ENCODE assay signal across 6 cellular contexts in the genomic region with DNA sequence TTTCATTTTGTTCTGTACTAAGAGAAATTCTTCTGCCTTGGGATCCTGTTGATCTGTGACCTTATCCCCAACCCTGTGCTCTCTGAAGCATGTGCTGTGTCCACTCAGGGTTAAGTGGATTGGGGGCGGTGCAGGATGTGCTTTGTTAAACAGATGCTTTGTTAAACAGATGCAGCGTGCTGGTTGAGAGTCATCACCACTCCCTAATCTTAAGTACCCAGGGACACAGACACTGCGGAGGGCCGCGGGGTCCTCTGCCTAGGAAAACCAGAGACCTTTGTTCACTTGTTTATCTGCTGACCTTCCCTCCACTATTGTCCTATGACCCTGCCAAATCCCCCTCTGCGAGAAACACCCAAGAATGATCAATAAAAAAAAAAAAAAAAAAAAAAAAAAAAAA. TPM values are rescaled to one million over a fixed set of nuclear protein-coding genes. Genes with fewer than 3 reads are reported as not detected.
"Had no signal": no experiment of that assay in that cellular context is flagged by ENCODE, and none has a peak within 500 bp of the region (broad histone marks: within the 10 kb centered on the region; RNA-seq: fewer than 3 reads in every experiment).

No MANE protein-coding gene starts in this region.

RNA-seq across cellular contexts. Expression of a gene that starts 22.7 kb away (rescaled TPM):
- total RNA-seq: GM23248, H1, H4, H7, H9, HFFc6 had no signal
- polyA plus RNA-seq: GM23248, H1 had no signal
